In the genomic region with DNA sequence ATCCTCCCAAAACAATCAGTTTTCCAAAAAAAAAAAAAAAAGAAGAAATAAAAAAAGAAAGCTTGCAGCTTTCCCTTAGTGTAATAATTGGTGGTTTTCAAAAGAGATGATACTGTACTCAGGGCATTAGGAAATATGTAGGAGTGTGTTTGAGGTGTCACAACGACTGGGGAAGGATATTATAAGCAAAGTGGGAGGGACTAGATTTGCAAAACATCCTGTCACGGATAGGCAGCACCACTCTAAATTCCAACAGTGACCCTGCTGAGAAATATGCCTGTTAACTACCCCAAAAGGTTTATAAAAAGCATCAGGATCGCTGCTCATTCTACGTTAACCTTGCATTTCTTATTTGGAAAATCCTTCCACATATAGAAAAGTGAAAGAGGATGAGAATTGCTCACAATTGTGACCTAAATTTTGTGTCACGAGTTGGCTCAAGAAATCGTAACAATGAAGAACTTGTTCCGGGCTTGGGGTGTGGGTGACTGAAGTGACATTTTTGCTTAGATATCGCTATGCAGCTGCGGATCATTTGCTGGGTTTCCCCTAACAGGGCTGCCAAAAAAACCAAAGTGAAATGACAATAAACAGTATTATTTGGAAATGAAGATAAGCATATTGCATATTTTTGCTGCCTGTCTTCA, we compare ENCODE assay signal across 11 cellular contexts. TPM values are rescaled to one million over a fixed set of nuclear protein-coding genes. Genes with fewer than 3 reads are reported as not detected.
DNase-seq lines count a peak whose midpoint lies in the region; ATAC-seq and TF ChIP-seq lines count a peak whose summit lies in the region.
"Had no signal": no experiment of that assay in that cellular context is flagged by ENCODE, and none has a peak within 500 bp of the region (broad histone marks: within the 10 kb centered on the region; RNA-seq: fewer than 3 reads in every experiment).

No MANE protein-coding gene starts in this region.

- intact Hi-C loops in dorsolateral prefrontal cortex (cut with DNase I), result loop anchor here in 1 of 2 donors (5.0 kb wide), 1 partner anchor 49 kb away; no protein-coding TSS in a partner anchor

- H3K4me1 Mint-ChIP-seq in nephron, result peaks cover 65% of the 10 kb centered on the region

- H3K27ac Mint-ChIP-seq in nephron, result peak overlapping the region in 2 of 3 experiments; percentile 12 to 45
- H3K27ac Mint-ChIP-seq: type B pancreatic cell had no signal

- TF ChIP-seq CTCF in dorsolateral prefrontal cortex (IDR thresholded peaks at IDR 0.05 in 54 of 56, conservative IDR thresholded peaks at IDR 0.05 in 2 of 56; ENCODE audit: low read depth in 1 of 56, partially characterized antibody in 56 of 56) (no peak), nephron (IDR thresholded peaks at IDR 0.05; ENCODE audit: unreplicated experiment in 3 of 3) (no peak)

- no peaks in the 10 kb centered on the region for H3K27me3 Mint-ChIP-seq in nephron (ENCODE audit: low read depth)
- H3K27me3 Mint-ChIP-seq: type B pancreatic cell had no signal

- no peaks in the 10 kb centered on the region for H3K27me3 ChIP-seq in dorsolateral prefrontal cortex

- peak; percentile 86 for DNase-seq in CD1c-positive myeloid dendritic cell (ENCODE audit: extremely low spot score)
- DNase-seq in SIG-M5 (lab: John Stamatoyannopoulos, UW), result peak; percentile 81
- no peak for DNase-seq in dorsolateral prefrontal cortex
- DNase-seq in cerebellum (ENCODE audit: low spot score), result no peak
- no peak for DNase-seq in NCI-H2227 treated with DMSO at 0.1 percent for 48 hours (lab: John Stamatoyannopoulos, UW)
- no peak for DNase-seq in effector CD8-positive, alpha-beta T cell (lab: John Stamatoyannopoulos, UW)
- DNase-seq: T-helper 9 cell had no signal

- no peak overlapping the region for H3K4me3 Mint-ChIP-seq in nephron
- H3K4me3 Mint-ChIP-seq: type B pancreatic cell had no signal

- peak overlapping the region in 58 of 59 donors; percentile 23 to 90 (median 83) for H3K27ac ChIP-seq in dorsolateral prefrontal cortex
- H3K27ac ChIP-seq: parathyroid adenoma had no signal

- no peak for ATAC-seq in GM21786 (IDR thresholded peaks at IDR 0.05; ENCODE audit: unreplicated experiment)

- H3K9me3 Mint-ChIP-seq in nephron, result no peaks in the 10 kb centered on the region
- H3K9me3 Mint-ChIP-seq: type B pancreatic cell had no signal

- H3K36me3 Mint-ChIP-seq in nephron (ENCODE audit: low read depth), result peaks cover 50% of the 10 kb centered on the region

- H3K4me3 ChIP-seq in dorsolateral prefrontal cortex, result peak overlapping the region; percentile 1 to 63 (median 39)

RNA-seq across cellular contexts. Expression of gene N4BP1, which starts 51.6 kb away (rescaled TPM):
- 10 to 100 TPM; 25.7 to 47.9 (median 34.4) TPM for total RNA-seq in dorsolateral prefrontal cortex
- 33.5 TPM for total RNA-seq in cerebellum

Comparison
In these comparisons a context has a peak if more than half of its experiments do, and no peak if none do; other contexts are left out.
1. DNase-seq: peak in CD1c-positive myeloid dendritic cell (single experiment) and SIG-M5 (single experiment); none in dorsolateral prefrontal cortex (0 of 10), cerebellum (single experiment), NCI-H2227 treated with DMSO at 0.1 percent for 48 hours (single experiment) and effector CD8-positive, alpha-beta T cell (single experiment).